Comparison of ENCODE assay signal across 21 cellular contexts in the genomic region with DNA sequence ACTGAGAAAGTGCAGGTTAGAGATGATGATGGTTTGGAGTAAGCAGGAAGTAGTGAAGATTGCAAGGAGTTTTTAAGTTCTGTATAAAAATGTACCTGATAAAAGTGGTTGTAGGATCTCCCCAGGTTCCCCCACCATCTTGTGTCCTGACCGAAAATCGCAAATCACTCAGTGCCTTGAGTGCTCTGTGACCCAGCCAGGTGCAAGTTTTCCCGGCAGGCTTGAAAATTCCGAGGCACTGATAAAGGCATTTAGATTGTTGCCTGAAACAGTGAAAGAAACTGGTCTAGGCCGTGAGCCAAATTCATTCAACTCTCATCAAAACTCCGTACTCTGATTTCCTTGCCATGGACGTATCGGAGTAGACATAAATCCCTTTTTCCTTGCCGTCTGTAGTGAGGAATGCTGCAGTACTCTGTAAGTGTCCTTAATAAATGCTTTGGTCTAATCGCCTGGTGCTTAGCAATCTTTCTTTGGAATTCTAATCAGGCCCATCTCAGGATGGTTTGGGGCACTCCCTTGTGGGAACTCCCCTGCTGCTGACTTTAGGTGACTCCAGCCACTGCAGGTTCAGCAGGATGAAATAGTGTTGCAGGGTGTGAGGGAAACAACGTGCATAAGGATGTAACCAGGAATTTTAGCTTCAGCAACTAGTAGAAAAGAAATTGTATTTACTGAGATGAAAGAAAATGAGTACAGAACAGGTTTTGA.
DNase-seq lines count a peak whose midpoint lies in the region; ATAC-seq, FAIRE-seq and TF ChIP-seq lines count a peak whose summit lies in the region.
"Had no signal": no experiment of that assay in that cellular context is flagged by ENCODE, and none has a peak within 500 bp of the region (broad histone marks: within the 10 kb centered on the region; RNA-seq: fewer than 3 reads in every experiment).

No MANE protein-coding gene starts in this region.

- no peak overlapping the region for H2BK120ac ChIP-seq in mesendoderm (ENCODE audit: low read depth, low read length)

- DNase-seq in astrocyte (ENCODE audit: low read depth) (no peak), mesendoderm (peak; percentile 31), testis (peak; percentile 12), GM12892 (ENCODE audit: insufficient read length) (no peak), NOMO-1 treated with dmso at 0.1 percent for 144 hours (lab: John Stamatoyannopoulos, UW; ENCODE audit: unreplicated experiment) (no peak), cerebellum (ENCODE audit: low spot score) (no peak)
- no peak for DNase-seq in stimulated activated effector memory CD8-positive, alpha-beta T cell treated with anti-CD3 and anti-CD28 coated beads, Interleukin-12 subunit alpha, Interleukin-12 subunit beta, amount 100 ng/mL, for 72 hours (ENCODE audit: low spot score in 2 of 2)
- DNase-seq: CD4-positive, CD25-positive, alpha-beta regulatory T cell; DND-41; NCI-H1105; NCI-H146; NCI-H2029; NCI-H226; NCI-H510A treated with DMSO at 0.1 percent for 48 hours; NCI-H774; NK-92 treated with Interleukin-12 subunit alpha and Interleukin-12 subunit beta, amount 100 ng/mL, for 24 hours; SIG-M5 had no signal

- TF ChIP-seq CTCF in astrocyte (IDR thresholded peaks at IDR 0.05; ENCODE audit: insufficient read depth, low read depth, low read length) (no peak), testis (IDR thresholded peaks at IDR 0.05) (no peak)

- H3K27me3 Mint-ChIP-seq in astrocyte (ENCODE audit: low read depth, unreplicated experiment): no peaks in the 10 kb centered on the region
- H3K27me3 Mint-ChIP-seq: CD4-positive, CD25-positive, alpha-beta regulatory T cell; IgD-negative memory B cell had no signal

- no peak overlapping the region for H2BK5ac ChIP-seq in mesendoderm (ENCODE audit: low read length)

- FAIRE-seq in astrocyte (lab: Jason Lieb, UNC) (no peak), GM12892 (lab: Jason Lieb, UNC) (no peak)
- FAIRE-seq: GM12891 had no signal

- H4K20me1 ChIP-seq in astrocyte (ENCODE audit: insufficient read depth, low read length): no peaks in the 10 kb centered on the region

- no peaks in the 10 kb centered on the region for H3K36me3 ChIP-seq in astrocyte (ENCODE audit: insufficient read depth, low read length)
- no peaks in the 10 kb centered on the region for H3K36me3 ChIP-seq in iPS-15b (ENCODE audit: control insufficient read depth, insufficient read depth, low read length)
- no peaks in the 10 kb centered on the region for H3K36me3 ChIP-seq in mesendoderm (ENCODE audit: control insufficient read depth, insufficient read depth, low read length)
- H3K36me3 ChIP-seq in testis (ENCODE audit: low read depth, missing control alignments): no peaks in the 10 kb centered on the region

- H4K5ac ChIP-seq in mesendoderm (ENCODE audit: low read length): no peak overlapping the region

- no peak overlapping the region for H3K4me3 ChIP-seq in astrocyte (ENCODE audit: insufficient read depth, low read depth, low read length)
- peak overlapping the region; percentile 5 for H3K4me3 ChIP-seq in iPS-15b (ENCODE audit: low read depth, low read length)
- no peak overlapping the region for H3K4me3 ChIP-seq in mesendoderm (ENCODE audit: low read length)
- H3K4me3 ChIP-seq in testis: no peak overlapping the region

- H3K4me2 ChIP-seq in astrocyte (ENCODE audit: low read length): peak overlapping the region; percentile 29
- H3K4me2 ChIP-seq in mesendoderm (ENCODE audit: low read length): no peak overlapping the region

- H3K56ac ChIP-seq in mesendoderm (ENCODE audit: low read length): no peak overlapping the region

- H3K36me3 Mint-ChIP-seq in astrocyte (ENCODE audit: low read depth, unreplicated experiment): no peaks in the 10 kb centered on the region
- H3K36me3 Mint-ChIP-seq in stimulated activated effector memory CD8-positive, alpha-beta T cell treated with anti-CD3 and anti-CD28 coated beads, Interleukin-12 subunit alpha, Interleukin-12 subunit beta, amount 100 ng/mL, for 72 hours: no peaks in the 10 kb centered on the region
- H3K36me3 Mint-ChIP-seq: CD4-positive, CD25-positive, alpha-beta regulatory T cell had no signal

- H3K27ac Mint-ChIP-seq in astrocyte (ENCODE audit: unreplicated experiment): no peak overlapping the region
- no peak overlapping the region for H3K27ac Mint-ChIP-seq in stimulated activated effector memory CD8-positive, alpha-beta T cell treated with anti-CD3 and anti-CD28 coated beads, Interleukin-12 subunit alpha, Interleukin-12 subunit beta, amount 100 ng/mL, for 72 hours
- H3K27ac Mint-ChIP-seq: CD4-positive, CD25-positive, alpha-beta regulatory T cell; IgD-negative memory B cell had no signal

- no peak overlapping the region for H3K9ac ChIP-seq in astrocyte (ENCODE audit: low read length)
- no peak overlapping the region for H3K9ac ChIP-seq in iPS-15b (ENCODE audit: low read depth, low read length)
- no peak overlapping the region for H3K9ac ChIP-seq in mesendoderm (ENCODE audit: low read length)

- H3K79me2 ChIP-seq in astrocyte (ENCODE audit: insufficient read depth, low read length) (no peaks in the 10 kb centered on the region), mesendoderm (ENCODE audit: control insufficient read depth, insufficient read depth, low read length) (no peaks in the 10 kb centered on the region)

- no CpG with 5 or more reads among the region's 11 CpGs for WGBS in mesendoderm (ENCODE audit: extremely low coverage, insufficient coverage, low lambda C conversion rate)
- WGBS in testis, 2 donors: 37 to 49% methylated on average over 11 of the region's 11 CpGs

- H3K4ac ChIP-seq in mesendoderm (ENCODE audit: low read depth, low read length): no peak overlapping the region

- H3K18ac ChIP-seq in mesendoderm (ENCODE audit: low read length): no peak overlapping the region

- peak overlapping the region; percentile 51 for H2AFZ ChIP-seq in astrocyte (ENCODE audit: low read depth, low read length)

- H2AK5ac ChIP-seq in mesendoderm (ENCODE audit: low read length): no peak overlapping the region

- H3K4me1 Mint-ChIP-seq in astrocyte (ENCODE audit: low read depth, unreplicated experiment): no peaks in the 10 kb centered on the region
- H3K4me1 Mint-ChIP-seq in stimulated activated effector memory CD8-positive, alpha-beta T cell treated with anti-CD3 and anti-CD28 coated beads, Interleukin-12 subunit alpha, Interleukin-12 subunit beta, amount 100 ng/mL, for 72 hours: no peaks in the 10 kb centered on the region
- H3K4me1 Mint-ChIP-seq: CD4-positive, CD25-positive, alpha-beta regulatory T cell; IgD-negative memory B cell had no signal

- H3K27ac ChIP-seq in astrocyte (ENCODE audit: low read depth, low read length): no peak overlapping the region
- H3K27ac ChIP-seq in mesendoderm (ENCODE audit: low read depth, low read length): no peak overlapping the region
- H3K27ac ChIP-seq in testis: no peak overlapping the region

- H2BK15ac ChIP-seq in mesendoderm (replicated peaks; ENCODE audit: low read depth): no peak overlapping the region

- H3K4me1 ChIP-seq in astrocyte (ENCODE audit: insufficient read depth, low read length) (no peaks in the 10 kb centered on the region), iPS-15b (ENCODE audit: control insufficient read depth, insufficient read depth, low read length) (peaks cover 13% of the 10 kb centered on the region), mesendoderm (ENCODE audit: control insufficient read depth, low read depth, low read length) (no peaks in the 10 kb centered on the region), testis (no peaks in the 10 kb centered on the region)

- no peak for ATAC-seq in stimulated activated effector memory CD8-positive, alpha-beta T cell treated with anti-CD3 and anti-CD28 coated beads, Interleukin-12 subunit alpha, Interleukin-12 subunit beta, amount 100 ng/mL, for 72 hours
- ATAC-seq: Panc1 had no signal

- no peak overlapping the region for H4K8ac ChIP-seq in mesendoderm (ENCODE audit: low read depth, low read length)

- no peak for TF ChIP-seq POLR2A in testis (IDR thresholded peaks at IDR 0.05)
- TF ChIP-seq POLR2A in GM12892 (IDR thresholded peaks at IDR 0.05; ENCODE audit: low read depth, low read length): no peak

- H3K79me1 ChIP-seq in mesendoderm (ENCODE audit: low read length): no peaks in the 10 kb centered on the region

- peaks cover 4% of the 10 kb centered on the region for H3K9me3 Mint-ChIP-seq in astrocyte (ENCODE audit: unreplicated experiment)
- peaks cover 7% of the 10 kb centered on the region for H3K9me3 Mint-ChIP-seq in stimulated activated effector memory CD8-positive, alpha-beta T cell treated with anti-CD3 and anti-CD28 coated beads, Interleukin-12 subunit alpha, Interleukin-12 subunit beta, amount 100 ng/mL, for 72 hours

- H3K23ac ChIP-seq in mesendoderm (ENCODE audit: low read length): no peak overlapping the region

- H3K9me3 ChIP-seq in astrocyte (ENCODE audit: insufficient read depth, low read depth, low read length) (no peaks in the 10 kb centered on the region), iPS-15b (ENCODE audit: control insufficient read depth, insufficient read depth, low read length) (no peaks in the 10 kb centered on the region), testis (no peaks in the 10 kb centered on the region)

- H3K4me3 Mint-ChIP-seq in astrocyte (ENCODE audit: unreplicated experiment): no peak overlapping the region
- no peak overlapping the region for H3K4me3 Mint-ChIP-seq in stimulated activated effector memory CD8-positive, alpha-beta T cell treated with anti-CD3 and anti-CD28 coated beads, Interleukin-12 subunit alpha, Interleukin-12 subunit beta, amount 100 ng/mL, for 72 hours
- H3K4me3 Mint-ChIP-seq: CD4-positive, CD25-positive, alpha-beta regulatory T cell; IgD-negative memory B cell had no signal

- H3K27me3 ChIP-seq in astrocyte (ENCODE audit: insufficient read depth, low read length): no peaks in the 10 kb centered on the region
- no peaks in the 10 kb centered on the region for H3K27me3 ChIP-seq in iPS-15b (ENCODE audit: control insufficient read depth, insufficient read depth, low read length)
- H3K27me3 ChIP-seq in mesendoderm (ENCODE audit: insufficient read depth, low read length, poor library complexity): no peaks in the 10 kb centered on the region
- H3K27me3 ChIP-seq in testis: no peaks in the 10 kb centered on the region

- intact Hi-C loops in testis (cut with DNase I; ENCODE audit: low total_unique reads): no loop called here

Comparison
In these comparisons a context has a peak if more than half of its experiments do, and no peak if none do; other contexts are left out.
1. DNase-seq: peak in mesendoderm (single experiment) and testis (single experiment); none in astrocyte (single experiment), GM12892 (single experiment), NOMO-1 treated with dmso at 0.1 percent for 144 hours (single experiment), stimulated activated effector memory CD8-positive, alpha-beta T cell treated with anti-CD3 and anti-CD28 coated beads, Interleukin-12 subunit alpha, Interleukin-12 subunit beta, amount 100 ng/mL, for 72 hours (0 of 2) and cerebellum (single experiment).